In the genomic region with DNA sequence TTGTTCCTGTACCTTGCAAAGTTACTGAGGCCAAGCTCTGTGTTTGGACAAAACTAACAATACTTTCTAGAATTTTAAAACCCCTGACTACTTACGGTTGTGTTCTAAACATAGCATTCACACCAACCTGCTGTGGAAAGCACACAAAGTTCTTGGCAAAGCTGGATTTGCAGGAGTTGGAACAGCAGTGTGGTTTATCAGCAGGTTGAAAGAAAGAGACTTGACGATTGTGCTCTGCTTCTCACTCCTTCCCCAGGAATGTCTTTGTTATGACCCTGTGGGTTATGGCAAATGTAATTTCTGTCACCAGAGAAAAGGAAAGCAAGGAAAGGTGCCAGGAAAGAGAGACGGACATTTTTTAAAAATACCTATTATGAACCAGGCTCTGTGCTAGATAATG, we compare ENCODE assay signal across 11 cellular contexts.
DNase-seq lines count a peak whose midpoint lies in the region; ATAC-seq and TF ChIP-seq lines count a peak whose summit lies in the region.
"Had no signal": no experiment of that assay in that cellular context is flagged by ENCODE, and none has a peak within 500 bp of the region (broad histone marks: within the 10 kb centered on the region; RNA-seq: fewer than 3 reads in every experiment).

No MANE protein-coding gene starts in this region.

- CTCF ChIA-PET in HEK293T (lab: Yijun Ruan, JAX) = no interaction called here

- H3K9me3 ChIP-seq in transverse colon = no peaks in the 10 kb centered on the region

- no peak for TF ChIP-seq CTCF in astrocyte of the spinal cord (IDR thresholded peaks at IDR 0.05; ENCODE audit: low read depth, low read length)
- TF ChIP-seq CTCF in transverse colon (IDR thresholded peaks at IDR 0.05) = no peak

- H3K4me1 ChIP-seq in transverse colon = peaks cover 3 to 38% (median 6%) of the 10 kb centered on the region in 4 donors

- POLR2A ChIA-PET in HEK293T (lab: Yijun Ruan, JAX) = no interaction called here

- H3K4me3 ChIP-seq in astrocyte of the spinal cord (ENCODE audit: low read depth, low read length) (no peak overlapping the region), transverse colon (no peak overlapping the region)

- H3K36me3 ChIP-seq in transverse colon = no peaks in the 10 kb centered on the region

- intact Hi-C loops in left ventricle myocardium superior (cut with micrococcal nuclease) (no loop called here), transverse colon (cut with DNase I; ENCODE audit: low total_unique reads) (no loop called here)

- ATAC-seq in left ventricle myocardium superior = peak; percentile 93
- ATAC-seq: stimulated activated effector memory CD8-positive, alpha-beta T cell treated with anti-CD3 and anti-CD28 coated beads, Interleukin-12 subunit alpha, Interleukin-12 subunit beta, amount 100 ng/mL, for 72 hours had no signal

- H3K27me3 ChIP-seq in transverse colon = no peaks in the 10 kb centered on the region

- WGBS in transverse colon (ENCODE audit: low coverage in 1 of 2), 2 donors = 43 to 57% methylated on average over 3 of the region's 3 CpGs

- peak; percentile 77 for DNase-seq in astrocyte of the spinal cord (ENCODE audit: low read depth, low spot score)
- DNase-seq in left ventricle myocardium superior = no peak
- DNase-seq in non-pigmented ciliary epithelial cell (ENCODE audit: low read depth) = peak; percentile 54
- DNase-seq in transverse colon = peak; percentile 14
- DNase-seq in SHP77 (lab: John Stamatoyannopoulos, UW) = no peak
- no peak for DNase-seq in HEK293T (ENCODE audit: extremely low spot score)
- DNase-seq in HuH-7.5 (ENCODE audit: low spot score) = no peak
- DNase-seq: GDM1; NCI-H1048; stimulated activated CD4-positive, alpha-beta T cell treated with anti-CD3 and anti-CD28 coated beads, Interleukin-4, amount 100 ng/mL, for 1 hour had no signal

- peak; percentile 98 for TF ChIP-seq EP300 in transverse colon (IDR thresholded peaks at IDR 0.05; ENCODE audit: low read depth)

- H3K27ac ChIP-seq in transverse colon = peak overlapping the region; percentile 52 to 81 (median 69)

- TF ChIP-seq POLR2A in transverse colon (IDR thresholded peaks at IDR 0.05) = no peak

- in situ Hi-C loops in astrocyte of the spinal cord (cut with HindIII; ENCODE audit: low sequenced_read_pairs) (no loop called here), transverse colon (cut with MboI; ENCODE audit: low pct_ligation_motif_present in 1 of 4, low pct_unique_long_range_greater_than_20kb in 1 of 4, low sequenced_read_pairs in 3 of 4) (no loop called here)

TF ChIP-seq in HEK293T, 16 proteins besides CTCF, POLR2A, EP300 and RAD21:
- TF ChIP-seq TARDBP (IDR thresholded peaks at IDR 0.05) (no peak), FOXA1 (IDR thresholded peaks at IDR 0.05) (no peak), L3MBTL2 (conservative IDR thresholded peaks at IDR 0.05) (no peak), ZNF384 (IDR thresholded peaks at IDR 0.05) (no peak), ARNT (IDR thresholded peaks at IDR 0.05) (no peak), BHLHE40 (IDR thresholded peaks at IDR 0.05; ENCODE audit: borderline replicate concordance) (no peak)
- TF ChIP-seq, protein P1, sequence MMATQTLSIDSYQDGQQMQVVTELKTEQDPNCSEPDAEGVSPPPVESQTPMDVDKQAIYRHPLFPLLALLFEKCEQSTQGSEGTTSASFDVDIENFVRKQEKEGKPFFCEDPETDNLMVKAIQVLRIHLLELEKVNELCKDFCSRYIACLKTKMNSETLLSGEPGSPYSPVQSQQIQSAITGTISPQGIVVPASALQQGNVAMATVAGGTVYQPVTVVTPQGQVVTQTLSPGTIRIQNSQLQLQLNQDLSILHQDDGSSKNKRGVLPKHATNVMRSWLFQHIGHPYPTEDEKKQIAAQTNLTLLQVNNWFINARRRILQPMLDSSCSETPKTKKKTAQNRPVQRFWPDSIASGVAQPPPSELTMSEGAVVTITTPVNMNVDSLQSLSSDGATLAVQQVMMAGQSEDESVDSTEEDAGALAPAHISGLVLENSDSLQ (IDR thresholded peaks at IDR 0.05) = no peak

Comparison
In these comparisons a context has a peak if more than half of its experiments do, and no peak if none do; other contexts are left out.
1. DNase-seq: peak in astrocyte of the spinal cord (single experiment), non-pigmented ciliary epithelial cell (single experiment) and transverse colon (single experiment); none in left ventricle myocardium superior (single experiment), SHP77 (0 of 2), HEK293T (single experiment) and HuH-7.5 (single experiment).